ENCODE assay signal across 9 cellular contexts in genomic region chr1:173865468-173866164, GRCh38. TPM values are rescaled to one million over a fixed set of nuclear protein-coding genes. Genes with fewer than 3 reads are reported as not detected.
DNase-seq lines count a peak whose midpoint lies in the region; ATAC-seq and TF ChIP-seq lines count a peak whose summit lies in the region.
"Had no signal": no experiment of that assay in that cellular context is flagged by ENCODE, and none has a peak within 500 bp of the region (broad histone marks: within the 10 kb centered on the region; RNA-seq: fewer than 3 reads in every experiment).

No MANE protein-coding gene starts in this region.

- peaks cover 52% of the 10 kb centered on the region for H3K36me3 Mint-ChIP-seq in activated naive CD4-positive, alpha-beta T cell treated with anti-CD3 and anti-CD28 coated beads, Interleukin-2, amount 10 ng/mL, durations not matched to agents 7 days and 5 days
- peaks cover 58% of the 10 kb centered on the region for H3K36me3 Mint-ChIP-seq in WTC11

- ATAC-seq in WTC11 (no peak), GM19467 (IDR thresholded peaks at IDR 0.05; ENCODE audit: unreplicated experiment) (no peak)

- H3K9me3 ChIP-seq in hepatocyte (ENCODE audit: low read depth), result no peaks in the 10 kb centered on the region
- no peaks in the 10 kb centered on the region for H3K9me3 ChIP-seq in suprapubic skin
- H3K9me3 ChIP-seq: sigmoid colon had no signal

- H3K4me3 ChIP-seq in hepatocyte (peak overlapping the region; percentile 43), suprapubic skin (peak overlapping the region; percentile 62)

- H4K20me1 ChIP-seq in hepatocyte (ENCODE audit: insufficient read depth, poor library complexity, severe bottlenecking), result peaks cover 26% of the 10 kb centered on the region

- H3K4me3 Mint-ChIP-seq in activated naive CD4-positive, alpha-beta T cell treated with anti-CD3 and anti-CD28 coated beads, Interleukin-2, amount 10 ng/mL, durations not matched to agents 7 days and 5 days, result peak overlapping the region; percentile 93
- H3K4me3 Mint-ChIP-seq in WTC11, result peak overlapping the region; percentile 97

- peaks cover 28% of the 10 kb centered on the region for H3K79me2 ChIP-seq in hepatocyte

- peak overlapping the region; percentile 6 for H3K27ac ChIP-seq in hepatocyte
- H3K27ac ChIP-seq in suprapubic skin, result no peak overlapping the region

- no peak overlapping the region for H2AFZ ChIP-seq in hepatocyte

- peak overlapping the region; percentile 96 for H3K27ac Mint-ChIP-seq in activated naive CD4-positive, alpha-beta T cell treated with anti-CD3 and anti-CD28 coated beads, Interleukin-2, amount 10 ng/mL, durations not matched to agents 7 days and 5 days
- peak overlapping the region; percentile 100 for H3K27ac Mint-ChIP-seq in WTC11

- peaks cover 60% of the 10 kb centered on the region for H3K4me1 Mint-ChIP-seq in activated naive CD4-positive, alpha-beta T cell treated with anti-CD3 and anti-CD28 coated beads, Interleukin-2, amount 10 ng/mL, durations not matched to agents 7 days and 5 days
- H3K4me1 Mint-ChIP-seq in WTC11, result peaks cover 58% of the 10 kb centered on the region

- peaks cover 12% of the 10 kb centered on the region for H3K4me1 ChIP-seq in hepatocyte (ENCODE audit: insufficient read depth)
- H3K4me1 ChIP-seq in suprapubic skin, result peaks cover 39% of the 10 kb centered on the region

- TF ChIP-seq POLR2A in suprapubic skin (IDR thresholded peaks at IDR 0.05), result no peak

- CTCF ChIA-PET in activated naive CD4-positive, alpha-beta T cell treated with anti-CD3 and anti-CD28 coated beads, Interleukin-2, amount 10 ng/mL, durations not matched to agents 7 days and 5 days (lab: Charles Lee), result interaction anchor here (0.9 to 1.0 kb wide), 2 partner anchors 352 to 436 kb away, joined by 3 to 4 read pairs; no protein-coding TSS in a partner anchor
- CTCF ChIA-PET in WTC11 (lab: Charles Lee), result no interaction called here

- H3K36me3 ChIP-seq in hepatocyte (replicated peaks; ENCODE audit: insufficient read depth, low read depth) (peaks cover 5% of the 10 kb centered on the region), suprapubic skin (peaks cover 38% of the 10 kb centered on the region)

- H3K4me2 ChIP-seq in hepatocyte, result peak overlapping the region; percentile 88

- H3K27me3 Mint-ChIP-seq in activated naive CD4-positive, alpha-beta T cell treated with anti-CD3 and anti-CD28 coated beads, Interleukin-2, amount 10 ng/mL, durations not matched to agents 7 days and 5 days, result no peaks in the 10 kb centered on the region
- H3K27me3 Mint-ChIP-seq in WTC11 (ENCODE audit: low read depth), result no peaks in the 10 kb centered on the region

- no peak for TF ChIP-seq CTCF in WTC11 (IDR thresholded peaks at IDR 0.05)
- TF ChIP-seq CTCF in hepatocyte (IDR thresholded peaks at IDR 0.05; ENCODE audit: poor library complexity), result no peak
- no peak for TF ChIP-seq CTCF in suprapubic skin (IDR thresholded peaks at IDR 0.05)

- no peak for TF ChIP-seq EP300 in suprapubic skin (IDR thresholded peaks at IDR 0.05)

- POLR2A ChIA-PET in WTC11 (lab: Charles Lee), result interaction anchor here (0.5 kb wide), 1 partner anchor 1078 kb away, joined by 7 read pairs; no protein-coding TSS in a partner anchor

- H3K9me3 Mint-ChIP-seq in activated naive CD4-positive, alpha-beta T cell treated with anti-CD3 and anti-CD28 coated beads, Interleukin-2, amount 10 ng/mL, durations not matched to agents 7 days and 5 days, result no peaks in the 10 kb centered on the region
- no peaks in the 10 kb centered on the region for H3K9me3 Mint-ChIP-seq in WTC11

- H3K9me2 ChIP-seq in hepatocyte (replicated peaks; ENCODE audit: insufficient read depth), result no peaks in the 10 kb centered on the region

- WGBS in hepatocyte (ENCODE audit: low lambda C conversion rate, missing lambda C conversion rate), result 37% methylated on average over 4 of the region's 4 CpGs
- WGBS in suprapubic skin, result 41% methylated on average over 4 of the region's 4 CpGs

- H3K27me3 ChIP-seq in hepatocyte (no peaks in the 10 kb centered on the region), suprapubic skin (no peaks in the 10 kb centered on the region)
- H3K27me3 ChIP-seq: sigmoid colon had no signal

- no peak for DNase-seq in activated naive CD4-positive, alpha-beta T cell treated with anti-CD3 and anti-CD28 coated beads, Interleukin-2, amount 10 ng/mL, durations not matched to agents 7 days and 5 days
- no peak for DNase-seq in activated naive CD4-positive, alpha-beta T cell treated with anti-CD3 and anti-CD28 coated beads, Interleukin-2, amount 50 U/mL, for 16 hours
- DNase-seq in WTC11 (ENCODE audit: low spot score), result no peak
- DNase-seq in hepatocyte (ENCODE audit: low spot score), result no peak
- DNase-seq in suprapubic skin (ENCODE audit: low spot score in 2 of 2), result no peak
- DNase-seq in stimulated activated naive CD4-positive, alpha-beta T cell treated with Interleukin-2 at 50 U/mL for 16 hours (lab: John Stamatoyannopoulos, UW), result no peak
- no peak for DNase-seq in NCI-H2081 treated with DMSO at 0.1 percent for 48 hours (lab: John Stamatoyannopoulos, UW)
- DNase-seq: sigmoid colon had no signal

TF ChIP-seq in WTC11, 78 proteins besides CTCF, POLR2A, EP300 and RAD21 (continues in another document):
- TF ChIP-seq, protein P1, sequence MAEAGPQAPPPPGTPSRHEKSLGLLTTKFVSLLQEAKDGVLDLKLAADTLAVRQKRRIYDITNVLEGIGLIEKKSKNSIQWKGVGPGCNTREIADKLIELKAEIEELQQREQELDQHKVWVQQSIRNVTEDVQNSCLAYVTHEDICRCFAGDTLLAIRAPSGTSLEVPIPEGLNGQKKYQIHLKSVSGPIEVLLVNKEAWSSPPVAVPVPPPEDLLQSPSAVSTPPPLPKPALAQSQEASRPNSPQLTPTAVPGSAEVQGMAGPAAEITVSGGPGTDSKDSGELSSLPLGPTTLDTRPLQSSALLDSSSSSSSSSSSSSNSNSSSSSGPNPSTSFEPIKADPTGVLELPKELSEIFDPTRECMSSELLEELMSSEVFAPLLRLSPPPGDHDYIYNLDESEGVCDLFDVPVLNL (CRISPR knock-in tag; IDR thresholded peaks at IDR 0.05; ENCODE audit: borderline replicate concordance, low read depth), result no peak
- no peak for TF ChIP-seq GABPB1 (CRISPR knock-in tag; IDR thresholded peaks at IDR 0.05)
- TF ChIP-seq, protein P2, sequence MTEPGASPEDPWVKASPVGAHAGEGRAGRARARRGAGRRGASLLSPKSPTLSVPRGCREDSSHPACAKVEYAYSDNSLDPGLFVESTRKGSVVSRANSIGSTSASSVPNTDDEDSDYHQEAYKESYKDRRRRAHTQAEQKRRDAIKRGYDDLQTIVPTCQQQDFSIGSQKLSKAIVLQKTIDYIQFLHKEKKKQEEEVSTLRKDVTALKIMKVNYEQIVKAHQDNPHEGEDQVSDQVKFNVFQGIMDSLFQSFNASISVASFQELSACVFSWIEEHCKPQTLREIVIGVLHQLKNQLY (CRISPR knock-in tag; IDR thresholded peaks at IDR 0.05), result no peak
- TF ChIP-seq, protein P3, sequence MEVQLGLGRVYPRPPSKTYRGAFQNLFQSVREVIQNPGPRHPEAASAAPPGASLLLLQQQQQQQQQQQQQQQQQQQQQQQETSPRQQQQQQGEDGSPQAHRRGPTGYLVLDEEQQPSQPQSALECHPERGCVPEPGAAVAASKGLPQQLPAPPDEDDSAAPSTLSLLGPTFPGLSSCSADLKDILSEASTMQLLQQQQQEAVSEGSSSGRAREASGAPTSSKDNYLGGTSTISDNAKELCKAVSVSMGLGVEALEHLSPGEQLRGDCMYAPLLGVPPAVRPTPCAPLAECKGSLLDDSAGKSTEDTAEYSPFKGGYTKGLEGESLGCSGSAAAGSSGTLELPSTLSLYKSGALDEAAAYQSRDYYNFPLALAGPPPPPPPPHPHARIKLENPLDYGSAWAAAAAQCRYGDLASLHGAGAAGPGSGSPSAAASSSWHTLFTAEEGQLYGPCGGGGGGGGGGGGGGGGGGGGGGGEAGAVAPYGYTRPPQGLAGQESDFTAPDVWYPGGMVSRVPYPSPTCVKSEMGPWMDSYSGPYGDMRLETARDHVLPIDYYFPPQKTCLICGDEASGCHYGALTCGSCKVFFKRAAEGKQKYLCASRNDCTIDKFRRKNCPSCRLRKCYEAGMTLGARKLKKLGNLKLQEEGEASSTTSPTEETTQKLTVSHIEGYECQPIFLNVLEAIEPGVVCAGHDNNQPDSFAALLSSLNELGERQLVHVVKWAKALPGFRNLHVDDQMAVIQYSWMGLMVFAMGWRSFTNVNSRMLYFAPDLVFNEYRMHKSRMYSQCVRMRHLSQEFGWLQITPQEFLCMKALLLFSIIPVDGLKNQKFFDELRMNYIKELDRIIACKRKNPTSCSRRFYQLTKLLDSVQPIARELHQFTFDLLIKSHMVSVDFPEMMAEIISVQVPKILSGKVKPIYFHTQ (CRISPR knock-in tag; IDR thresholded peaks at IDR 0.05), result no peak
- TF ChIP-seq ZNF317 (CRISPR knock-in tag; IDR thresholded peaks at IDR 0.05; ENCODE audit: borderline replicate concordance, low read depth), result no peak
- TF ChIP-seq ZSCAN18 (CRISPR knock-in tag; IDR thresholded peaks at IDR 0.05), result no peak

RNA-seq across cellular contexts. Expression of gene GAS5, which starts 2.2 kb away (rescaled TPM):
- 818 to 891 TPM (median 878 TPM) in 3 replicates for total RNA-seq in WTC11 (2021)
- total RNA-seq in hepatocyte, result 495 and 553 TPM in 2 replicates
- 162 and 174 TPM in 2 replicates for polyA plus RNA-seq in hepatocyte
- 100 to 1,000 TPM; 344 to 508 (median 411) TPM for total RNA-seq in suprapubic skin

RNA-seq across cellular contexts. Expression of gene ZBTB37, which starts 2.6 kb away (rescaled TPM):
- total RNA-seq in WTC11 (2021) (14.0 to 15.5 TPM (median 14.4 TPM) in 3 replicates), hepatocyte (9.2 and 9.3 TPM in 2 replicates), suprapubic skin (10 to 100 TPM in 2 of 4 donors, 1 to 10 TPM in 2; 6.1 to 20.7 (median 9.3) TPM)
- 0.99 and 1.0 TPM in 2 replicates for polyA plus RNA-seq in hepatocyte

RNA-seq across cellular contexts. Expression of gene CENPL, which starts 40.9 kb away (rescaled TPM):
- total RNA-seq in WTC11 (2021) (17.2 to 20.1 TPM (median 18.3 TPM) in 3 replicates), hepatocyte (6.1 and 8.4 TPM in 2 replicates), suprapubic skin (1 to 10 TPM; 3.2 to 8.5 (median 5.6) TPM)
- 4.2 and 5.8 TPM in 2 replicates for polyA plus RNA-seq in hepatocyte

RNA-seq across cellular contexts. Expression of gene DARS2, which starts 41.1 kb away (rescaled TPM):
- 37.5 to 40.1 TPM (median 38.0 TPM) in 3 replicates for total RNA-seq in WTC11 (2021)
- total RNA-seq in hepatocyte, result 17.4 and 17.7 TPM in 2 replicates
- 9.5 and 13.1 TPM in 2 replicates for polyA plus RNA-seq in hepatocyte
- 10 to 100 TPM in 1 of 4 donors, 1 to 10 TPM in 3; 7.1 to 13.7 (median 9.4) TPM for total RNA-seq in suprapubic skin

RNA-seq across cellular contexts. Expression of gene SERPINC1, which starts 51.5 kb away (rescaled TPM):
- total RNA-seq in WTC11 (2021) (0.57 to 1.0 TPM (median 0.69 TPM) in 3 replicates), hepatocyte (123 and 125 TPM in 2 replicates), suprapubic skin (1 to 10 TPM in 1 of 4 donors, under 1 TPM in 1, not detected in 2; 0.31 to 2.3 TPM)
- 53.5 and 85.4 TPM in 2 replicates for polyA plus RNA-seq in hepatocyte
- total RNA-seq: sigmoid colon had no signal
